8 cellular contexts compared by ENCODE assay signal in genomic region chr6:125957391-125957693, GRCh38. TPM values are rescaled to one million over a fixed set of nuclear protein-coding genes. Genes with fewer than 3 reads are reported as not detected.
DNase-seq lines count a peak whose midpoint lies in the region; ATAC-seq and TF ChIP-seq lines count a peak whose summit lies in the region.

No MANE protein-coding gene starts in this region.

- no peak for ATAC-seq in Right ventricle myocardium inferior
- no peak for ATAC-seq in mucosa of descending colon
- ATAC-seq in HG03196 (IDR thresholded peaks at IDR 0.05; ENCODE audit: unreplicated experiment), result no peak

- DNase-seq in left ventricle myocardium inferior, result no peak
- DNase-seq in Right ventricle myocardium inferior (ENCODE audit: missing footprints), result no peak
- no peak for DNase-seq in colonic mucosa
- no peak for DNase-seq in mucosa of descending colon
- no peak for DNase-seq in cortex of kidney (lab: John Stamatoyannopoulos, UW)
- no peak for DNase-seq in midbrain (lab: John Stamatoyannopoulos, UW)
- DNase-seq in NCI-H1092 treated with DMSO at 0.1 percent for 48 hours (lab: John Stamatoyannopoulos, UW), result no peak

- intact Hi-C loops in left ventricle myocardium inferior (cut with micrococcal nuclease), result loop anchor here (5.0 kb wide), 1 partner anchor 50 kb away; no protein-coding TSS in a partner anchor
- intact Hi-C loops in Right ventricle myocardium inferior (cut with DNase I), result loop anchor here (2.0 to 5.0 kb wide), 2 partner anchors 100 to 167 kb away; partner anchors contain the start of gene NCOA7
- intact Hi-C loops in colonic mucosa (cut with DNase I), result loop anchor here (2.0 to 10.0 kb wide), 2 partner anchors 177 to 653 kb away; partner anchors contain the start of gene HDDC2
- intact Hi-C loops in mucosa of descending colon (cut with DNase I, micrococcal nuclease), result loop anchor here (10.0 kb wide), 1 partner anchor 173 kb away; no protein-coding TSS in a partner anchor

- no peak for TF ChIP-seq CTCF in left ventricle myocardium inferior (IDR thresholded peaks at IDR 0.05; ENCODE audit: borderline replicate concordance)
- no peak for TF ChIP-seq CTCF in colonic mucosa (IDR thresholded peaks at IDR 0.05)
- TF ChIP-seq CTCF in mucosa of descending colon (IDR thresholded peaks at IDR 0.05), result no peak

- H3K36me3 ChIP-seq in left ventricle myocardium inferior, result no peaks in the 10 kb centered on the region
- H3K36me3 ChIP-seq in colonic mucosa, result no peaks in the 10 kb centered on the region
- no peaks in the 10 kb centered on the region for H3K36me3 ChIP-seq in mucosa of descending colon (ENCODE audit: low read depth)

- no peaks in the 10 kb centered on the region for H3K27me3 ChIP-seq in left ventricle myocardium inferior (ENCODE audit: low read depth)
- H3K27me3 ChIP-seq in colonic mucosa, result no peaks in the 10 kb centered on the region

- peaks cover 40% of the 10 kb centered on the region for H3K4me1 ChIP-seq in left ventricle myocardium inferior
- H3K4me1 ChIP-seq in colonic mucosa, result no peaks in the 10 kb centered on the region
- peaks cover 4% of the 10 kb centered on the region for H3K4me1 ChIP-seq in mucosa of descending colon (ENCODE audit: low read depth)

- H3K9ac ChIP-seq in colonic mucosa (ENCODE audit: low read depth in 2 of 2, low read length in 2 of 2), result peak overlapping the region; percentile 90 to 91

- H3K9me3 ChIP-seq in left ventricle myocardium inferior (replicated peaks) (no peaks in the 10 kb centered on the region), colonic mucosa (no peaks in the 10 kb centered on the region), mucosa of descending colon (no peaks in the 10 kb centered on the region)

- H3K27ac ChIP-seq in left ventricle myocardium inferior (replicated peaks), result peak overlapping the region; percentile 96
- peak overlapping the region; percentile 95 for H3K27ac ChIP-seq in colonic mucosa

- H3K4me3 ChIP-seq in left ventricle myocardium inferior (peak overlapping the region; percentile 99), colonic mucosa (peak overlapping the region; percentile 88), mucosa of descending colon (peak overlapping the region; percentile 81)

RNA-seq across cellular contexts. Expression of gene HINT3, which starts 0.8 kb away (rescaled TPM):
- total RNA-seq in left ventricle myocardium inferior (32.9 TPM), Right ventricle myocardium inferior (34.8 TPM), colonic mucosa (10 to 100 TPM; 17.1 to 38.5 TPM), mucosa of descending colon (10 to 100 TPM; 23.2 to 32.9 (median 23.2) TPM)

RNA-seq across cellular contexts. Expression of gene TRMT11, which starts 29.0 kb away (rescaled TPM):
- total RNA-seq in left ventricle myocardium inferior, result 9.2 TPM
- 8.0 TPM for total RNA-seq in Right ventricle myocardium inferior
- total RNA-seq in colonic mucosa, result 10 to 100 TPM; 17.0 to 18.7 TPM
- total RNA-seq in mucosa of descending colon, result 10 to 100 TPM; 20.7 to 22.7 (median 21.5) TPM
